ENCODE assay signal across 21 cellular contexts in genomic region chr2:16252891-16253290, GRCh38.
"Had no signal": no experiment of that assay in that cellular context is flagged by ENCODE, and none has a peak within 500 bp of the region (broad histone marks: within the 10 kb centered on the region; RNA-seq: fewer than 3 reads in every experiment).

No MANE protein-coding gene starts in this region.

- H3K9ac ChIP-seq: SK-N-SH had no signal

- H3K9me3 ChIP-seq: SK-N-SH had no signal

- DNase-seq: KBM-7, MV-4-11, NCI-H1048, NCI-H1105, NCI-H1417, NCI-H1436 treated with DMSO at 0.1 percent for 48 hours, NCI-H1694, NCI-H1930, NCI-H2081 treated with DMSO at 0.1 percent for 48 hours, NCI-H2171, NCI-H226, NCI-H446, NCI-H510A, NCI-H524 treated with DMSO at 0.1 percent for 48 hours, NCI-H69, NCI-H774, PC-3, SHP77, SK-N-SH had no signal

- ATAC-seq: Panc1, PC-3 had no signal

- H3K27ac ChIP-seq: RWPE1 had no signal

- H3K4me2 ChIP-seq: SK-N-SH had no signal
